8 cellular contexts compared by ENCODE assay signal in genomic region chr19:40279120-40279551, GRCh38. TPM values are rescaled to one million over a fixed set of nuclear protein-coding genes. Genes with fewer than 3 reads are reported as not detected.
DNase-seq lines count a peak whose midpoint lies in the region; ATAC-seq and TF ChIP-seq lines count a peak whose summit lies in the region.

No MANE protein-coding gene starts in this region.

- peak overlapping the region in 3 of 4 donors; percentile 18 to 40 (median 23) for H3K4me3 ChIP-seq in esophagus squamous epithelium
- H3K4me3 ChIP-seq in stomach: peak overlapping the region; percentile 13 to 29 (median 18)

- H3K27me3 ChIP-seq in esophagus squamous epithelium: no peaks in the 10 kb centered on the region
- H3K27me3 ChIP-seq in stomach: no peaks in the 10 kb centered on the region

- no peak for TF ChIP-seq CTCF in esophagus squamous epithelium (IDR thresholded peaks at IDR 0.05)
- TF ChIP-seq CTCF in stomach (IDR thresholded peaks at IDR 0.05): no peak

- no peaks in the 10 kb centered on the region for H3K9me3 ChIP-seq in KOPT-K1 (ENCODE audit: insufficient read depth, low read length, poor library complexity, severe bottlenecking)
- H3K9me3 ChIP-seq in esophagus squamous epithelium: no peaks in the 10 kb centered on the region
- H3K9me3 ChIP-seq in stomach: no peaks in the 10 kb centered on the region

- no peak for ATAC-seq in GM19455 (IDR thresholded peaks at IDR 0.05; ENCODE audit: unreplicated experiment)
- no peak for ATAC-seq in left lobe of liver
- no peak for ATAC-seq in HG03097 (IDR thresholded peaks at IDR 0.05; ENCODE audit: low FRiP score, unreplicated experiment)
- no peak for ATAC-seq in HG02763 (IDR thresholded peaks at IDR 0.05; ENCODE audit: unreplicated experiment)

- no peak for TF ChIP-seq EP300 in stomach (IDR thresholded peaks at IDR 0.05)

- intact Hi-C loops in esophagus squamous epithelium (cut with DNase I) (no loop called here), stomach (cut with DNase I; ENCODE audit: low total_unique reads) (no loop called here)

- H3K4me1 ChIP-seq in esophagus squamous epithelium (peaks cover 39 to 97% (median 75%) of the 10 kb centered on the region in 3 donors), stomach (peaks cover 65 to 97% (median 88%) of the 10 kb centered on the region in 4 donors)

- TF ChIP-seq POLR2A in esophagus squamous epithelium (IDR thresholded peaks at IDR 0.05): no peak
- no peak for TF ChIP-seq POLR2A in stomach (IDR thresholded peaks at IDR 0.05)

- peaks cover 30% of the 10 kb centered on the region for H3K36me3 ChIP-seq in KOPT-K1 (ENCODE audit: insufficient read depth, low read length)
- H3K36me3 ChIP-seq in esophagus squamous epithelium: peaks cover 0 to 12% (median 0%) of the 10 kb centered on the region in 3 donors
- peaks cover 0 to 12% (median 4%) of the 10 kb centered on the region in 4 donors for H3K36me3 ChIP-seq in stomach

- H3K27ac ChIP-seq in KOPT-K1 (ENCODE audit: low read depth, low read length, poor library complexity, severe bottlenecking): peak overlapping the region; percentile 33
- H3K27ac ChIP-seq in esophagus squamous epithelium: peak overlapping the region; percentile 61 to 78 (median 66)
- peak overlapping the region; percentile 7 to 81 (median 60) for H3K27ac ChIP-seq in stomach

- DNase-seq in esophagus squamous epithelium (lab: John Stamatoyannopoulos, UW): no peak
- peak; percentile 70 for DNase-seq in medulla oblongata (ENCODE audit: extremely low spot score)
- DNase-seq in stomach: no peak
- DNase-seq in left lobe of liver (ENCODE audit: low spot score): no peak

- 26 to 30% methylated on average over 2 to 6 of the region's 15 CpGs for WGBS in esophagus squamous epithelium, 2 donors
- 45 to 78% (median 60%) methylated on average over 10 to 15 of the region's 15 CpGs for WGBS in stomach, 5 donors

RNA-seq across cellular contexts. Expression of gene AKT2, which starts 6.0 kb away (rescaled TPM):
- total RNA-seq in esophagus squamous epithelium (10 to 100 TPM; 59.0 to 84.7 (median 69.0) TPM), stomach (100 to 1,000 TPM in 3 of 5 donors, 10 to 100 TPM in 2; 71.8 to 227 (median 104) TPM), left lobe of liver (140 TPM)
- 10 to 100 TPM; 26.0 to 42.5 (median 37.6) TPM for polyA plus RNA-seq in stomach

RNA-seq across cellular contexts. Expression of gene CCNP, which starts 52.6 kb away (rescaled TPM):
- total RNA-seq in esophagus squamous epithelium: not detected
- total RNA-seq in stomach: not detected
- under 1 TPM in 2 of 3 donors, not detected in 1; 0.19 to 0.48 TPM for polyA plus RNA-seq in stomach
- 3.8 TPM for total RNA-seq in left lobe of liver
